In the genomic region with DNA sequence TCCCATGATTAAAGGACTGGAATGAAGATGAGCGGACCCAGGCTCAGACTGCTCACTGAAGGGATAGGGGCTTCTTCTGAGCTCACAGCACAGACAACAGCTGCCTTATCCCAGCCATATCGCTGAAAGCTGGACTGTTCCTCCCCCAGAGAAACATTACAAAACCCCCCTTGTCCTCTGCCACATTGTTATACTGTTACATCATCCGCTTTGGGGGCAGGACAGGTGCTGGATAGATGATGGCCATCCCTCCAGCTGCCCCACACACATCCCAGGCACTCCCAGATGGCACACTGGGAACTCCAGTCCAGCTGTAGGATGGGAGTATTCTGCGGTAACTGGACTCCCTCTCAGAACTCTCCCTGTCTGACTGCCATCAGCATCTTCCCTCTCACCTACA, we compare ENCODE assay signal across 18 cellular contexts.
"Had no signal": no experiment of that assay in that cellular context is flagged by ENCODE, and none has a peak within 500 bp of the region (broad histone marks: within the 10 kb centered on the region; RNA-seq: fewer than 3 reads in every experiment).

No MANE protein-coding gene starts in this region.

- H3K9me3 ChIP-seq: adrenal gland, gastrocnemius medialis, heart right ventricle, prostate gland, right atrium auricular region, suprapubic skin had no signal

- H3K27ac ChIP-seq: adrenal gland, gastrocnemius medialis, heart right ventricle, prostate gland, right atrium auricular region, suprapubic skin had no signal

- H3K36me3 ChIP-seq: adrenal gland, gastrocnemius medialis, heart right ventricle, prostate gland, right atrium auricular region, suprapubic skin had no signal

- H3K4me3 ChIP-seq: adrenal gland, gastrocnemius medialis, heart right ventricle, prostate gland, right atrium auricular region, smooth muscle cell, suprapubic skin had no signal

- H3K27me3 ChIP-seq: adrenal gland, gastrocnemius medialis, right atrium auricular region had no signal

- ATAC-seq: activated naive CD4-positive, alpha-beta T cell treated with anti-CD3 and anti-CD28 coated beads, Interleukin-2, amount 50 U/mL, for 72 hours; esophagus mucosa; gastrocnemius medialis; heart right ventricle; natural killer cell treated with Interleukin-12 subunit alpha and Interleukin-12 subunit beta and Interleukin-15 and Interleukin-18, amount 100 ng/mL, for 72 hours; stimulated activated naive CD8-positive, alpha-beta T cell treated with anti-CD3 and anti-CD28 coated beads, Interleukin-15, amount 100 ng/mL, for 72 hours had no signal

- DNase-seq: activated CD4-positive, alpha-beta T cell treated with anti-CD3 and anti-CD28 coated beads, Interleukin-2, amount 50 U/mL, for 4 hours; activated gamma-delta T cell treated with Interleukin-2 at 50 U/mL for 16 hours; adrenal gland; effector CD8-positive, alpha-beta T cell; gastrocnemius medialis; heart right ventricle; kidney glomerular epithelial cell; mesendoderm; stimulated activated CD4-positive, alpha-beta T cell treated with anti-CD3 and anti-CD28 coated beads, Interleukin-4, amount 100 ng/mL, for 1 hour; stimulated activated naive CD8-positive, alpha-beta T cell treated with anti-CD3 and anti-CD28 coated beads, Interleukin-15, amount 100 ng/mL, for 72 hours; trophoblast cell had no signal

- H3K4me1 ChIP-seq: prostate gland had no signal
